ENCODE assay signal across 10 cellular contexts in genomic region chr3:103048371-103048722, GRCh38.
DNase-seq lines count a peak whose midpoint lies in the region; ATAC-seq and TF ChIP-seq lines count a peak whose summit lies in the region.
"Had no signal": no experiment of that assay in that cellular context is flagged by ENCODE, and none has a peak within 500 bp of the region (broad histone marks: within the 10 kb centered on the region; RNA-seq: fewer than 3 reads in every experiment).

No MANE protein-coding gene starts in this region.

- H3K9me3 ChIP-seq in BLaER1 (no peaks in the 10 kb centered on the region), vagina (no peaks in the 10 kb centered on the region)

- H3K4me3 ChIP-seq in BLaER1 (no peak overlapping the region), vagina (no peak overlapping the region)

- no peak overlapping the region for H3K27ac ChIP-seq in BLaER1
- H3K27ac ChIP-seq in vagina = no peak overlapping the region

- H3K4me2 ChIP-seq in BLaER1 = peak overlapping the region; percentile 60

- peaks cover 30% of the 10 kb centered on the region for H3K4me1 ChIP-seq in BLaER1
- no peaks in the 10 kb centered on the region for H3K4me1 ChIP-seq in vagina

- H3K27me3 ChIP-seq in BLaER1 = no peaks in the 10 kb centered on the region
- no peaks in the 10 kb centered on the region for H3K27me3 ChIP-seq in vagina

- no peaks in the 10 kb centered on the region for H4K20me1 ChIP-seq in BLaER1

- H3K36me3 ChIP-seq in BLaER1 (no peaks in the 10 kb centered on the region), vagina (no peaks in the 10 kb centered on the region)

- no peak overlapping the region for H3K9ac ChIP-seq in BLaER1

- DNase-seq in NOMO-1 (lab: John Stamatoyannopoulos, UW; ENCODE audit: unreplicated experiment in 2 of 2) (peak; percentile 36 to 61), kidney tubule cell (ENCODE audit: low spot score) (peak; percentile 65), vagina (ENCODE audit: extremely low spot score in 2 of 2) (no peak), erythroblast (lab: John Stamatoyannopoulos, UW) (no peak), SHP77 (lab: John Stamatoyannopoulos, UW) (no peak)
- DNase-seq: activated CD8-positive, alpha-beta memory T cell treated with anti-CD3 and anti-CD28 coated beads, Interleukin-2, amount 10 ng/mL, durations not matched to agents 7 days and 5 days; amniotic stem cell had no signal

- ATAC-seq in GM21576 (IDR thresholded peaks at IDR 0.05; ENCODE audit: unreplicated experiment) = peak; percentile 47
- no peak for ATAC-seq in HG03521 (IDR thresholded peaks at IDR 0.05; ENCODE audit: unreplicated experiment)
- ATAC-seq: activated CD8-positive, alpha-beta memory T cell treated with anti-CD3 and anti-CD28 coated beads, Interleukin-2, amount 10 ng/mL, durations not matched to agents 7 days and 5 days had no signal

- TF ChIP-seq CTCF in vagina (IDR thresholded peaks at IDR 0.05) = no peak

- intact Hi-C loops in vagina (cut with DNase I) = no loop called here

- TF ChIP-seq POLR2A in vagina (IDR thresholded peaks at IDR 0.05) (no peak), erythroblast (IDR thresholded peaks at IDR 0.05; ENCODE audit: low read length) (no peak)

Comparison
In these comparisons a context has a peak if more than half of its experiments do, and no peak if none do; other contexts are left out.
1. DNase-seq: peak in NOMO-1 (2 of 2) and kidney tubule cell (single experiment); none in vagina (0 of 2), erythroblast (0 of 2) and SHP77 (0 of 2).